8 cellular contexts compared by ENCODE assay signal in genomic region chr1:16675118-16675510, GRCh38. TPM values are rescaled to one million over a fixed set of nuclear protein-coding genes. Genes with fewer than 3 reads are reported as not detected.
DNase-seq lines count a peak whose midpoint lies in the region; ATAC-seq, FAIRE-seq and TF ChIP-seq lines count a peak whose summit lies in the region.
"Not testable (repeated sequence)": the region's sequence is repeated elsewhere in the genome, so short reads cannot be mapped to it uniquely, and the experiment has no call there.
"Had no signal": no experiment of that assay in that cellular context is flagged by ENCODE, and none has a peak within 500 bp of the region (broad histone marks: within the 10 kb centered on the region; RNA-seq: fewer than 3 reads in every experiment).

No MANE protein-coding gene starts in this region.

- FAIRE-seq in colon (lab: Jason Lieb, UNC) = peak; percentile 65
- FAIRE-seq in HepG2 (lab: Jason Lieb, UNC) = not testable (repeated sequence)
- FAIRE-seq in pancreas (lab: Jason Lieb, UNC) = peak; percentile 39

- H3K4me3 ChIP-seq in BLaER1 treated with 17β-estradiol and CSF1 and Interleukin-3, amounts not matched to agents 10 nM and 100 nM; HepG2 (replicated peaks in 1 of 3; ENCODE audit: insufficient read depth in 1 of 3, low read depth in 2 of 3, low read length in 3 of 3); pancreas: not testable (repeated sequence)

- H3K4me2 ChIP-seq in BLaER1 treated with 17β-estradiol and CSF1 and Interleukin-3, amounts not matched to agents 10 nM and 100 nM = peak overlapping the region in 6 of 11 experiments; percentile 32 to 53 (median 50); a peak in 7 of 22 replicates
- peak overlapping the region; percentile 12; the same call in 1 of the 2 replicates for H3K4me2 ChIP-seq in HepG2 (ENCODE audit: low read depth, low read length)

- not testable (repeated sequence) for H3K27ac ChIP-seq in BLaER1 treated with 17β-estradiol and CSF1 and Interleukin-3, amounts not matched to agents 10 nM and 100 nM; HepG2 (ENCODE audit: extremely low read length, insufficient read depth, low read length)
- peak overlapping the region in 1 of 4 donors; percentile 74 for H3K27ac ChIP-seq in pancreas

- peaks cover 0 to 17% (median 0%) of the 10 kb centered on the region in 11 experiments; a peak in 6 of 22 replicates for H4K20me1 ChIP-seq in BLaER1 treated with 17β-estradiol and CSF1 and Interleukin-3, amounts not matched to agents 10 nM and 100 nM
- not testable (repeated sequence) for H4K20me1 ChIP-seq in HepG2 (ENCODE audit: insufficient read depth, low read length)

- CTCF ChIA-PET in activated B cell treated with CpG ODN at 0.5 μM for 24 hours (lab: Charles Lee); HepG2 (lab: Yijun Ruan, JAX; ENCODE audit: low intra/inter-chr PET ratio, low total read pairs): not testable (repeated sequence)

- H3K27me3 Mint-ChIP-seq in activated B cell treated with CpG ODN at 0.5 μM for 24 hours = not testable (repeated sequence)
- peaks cover 26% of the 10 kb centered on the region for H3K27me3 Mint-ChIP-seq in stimulated activated memory B cell treated with anti-CD40 and anti-IgM and Interleukin-4, amounts not matched to agents 10 μg/mL and 1 μg/mL and 100 μg/mL, for 72 hours

- DNase-seq in activated B cell treated with CpG ODN at 0.5 μM for 24 hours; HepG2 (ENCODE audit: low spot score); pancreas: not testable (repeated sequence)

- H3K9me3 Mint-ChIP-seq in activated B cell treated with CpG ODN at 0.5 μM for 24 hours; stimulated activated memory B cell treated with anti-CD40 and anti-IgM and Interleukin-4, amounts not matched to agents 10 μg/mL and 1 μg/mL and 100 μg/mL, for 72 hours: not testable (repeated sequence)

- POLR2A ChIA-PET in activated B cell treated with CpG ODN at 0.5 μM for 24 hours (lab: Charles Lee) = interaction anchor here (0.7 kb wide), 1 partner anchor 229 kb away, joined by 4 read pairs; no protein-coding TSS in a partner anchor
- POLR2A ChIA-PET in HepG2 (lab: Yijun Ruan, JAX) = not testable (repeated sequence)

- not testable (repeated sequence) for H3K9me3 ChIP-seq in BLaER1 treated with 17β-estradiol and CSF1 and Interleukin-3, amounts not matched to agents 10 nM and 100 nM (replicated peaks in 1 of 11); HepG2 (ENCODE audit: low read length); pancreas

- not testable (repeated sequence) for H3K36me3 Mint-ChIP-seq in activated B cell treated with CpG ODN at 0.5 μM for 24 hours (ENCODE audit: low read depth); stimulated activated memory B cell treated with anti-CD40 and anti-IgM and Interleukin-4, amounts not matched to agents 10 μg/mL and 1 μg/mL and 100 μg/mL, for 72 hours

- not testable (repeated sequence) for BruUV-seq in HepG2 (replicated peaks; lab: Mats Ljungman, UMichigan)

- not testable (repeated sequence) for TF ChIP-seq CTCF in activated B cell treated with CpG ODN at 0.5 μM for 24 hours (IDR thresholded peaks at IDR 0.05); HepG2 (CRISPR knock-in tag; IDR thresholded peaks at IDR 0.05); pancreas (IDR thresholded peaks at IDR 0.05)

- H3K27me3 ChIP-seq in BLaER1 treated with 17β-estradiol and CSF1 and Interleukin-3, amounts not matched to agents 10 nM and 100 nM = peaks cover 27 to 38% (median 36%) of the 10 kb centered on the region in 11 experiments
- not testable (repeated sequence) for H3K27me3 ChIP-seq in HepG2 (ENCODE audit: control insufficient read depth in 1 of 2, insufficient read depth in 2 of 2, low read length in 2 of 2); pancreas

- 0% methylated on average over 1 of the region's 2 CpGs for WGBS in HepG2 (ENCODE audit: low lambda C conversion rate)
- WGBS in pancreas, 2 donors = no CpG with 5 or more reads among the region's 2 CpGs

- H3K4me3 Mint-ChIP-seq in activated B cell treated with CpG ODN at 0.5 μM for 24 hours = peak overlapping the region; percentile 66
- H3K4me3 Mint-ChIP-seq in stimulated activated memory B cell treated with anti-CD40 and anti-IgM and Interleukin-4, amounts not matched to agents 10 μg/mL and 1 μg/mL and 100 μg/mL, for 72 hours = not testable (repeated sequence)

- H3K36me3 ChIP-seq in BLaER1 treated with 17β-estradiol and CSF1 and Interleukin-3, amounts not matched to agents 10 nM and 100 nM; HepG2 (replicated peaks in 1 of 2; ENCODE audit: control insufficient read depth in 1 of 2, insufficient read depth in 2 of 2, low read length in 2 of 2); pancreas: not testable (repeated sequence)

- peak overlapping the region; percentile 84 for H3K27ac Mint-ChIP-seq in activated B cell treated with CpG ODN at 0.5 μM for 24 hours
- not testable (repeated sequence) for H3K27ac Mint-ChIP-seq in stimulated activated memory B cell treated with anti-CD40 and anti-IgM and Interleukin-4, amounts not matched to agents 10 μg/mL and 1 μg/mL and 100 μg/mL, for 72 hours

- TF ChIP-seq RAD21 in HepG2 (CRISPR knock-in tag; IDR thresholded peaks at IDR 0.05) = not testable (repeated sequence)

- not testable (repeated sequence) for H3K9ac ChIP-seq in BLaER1 treated with 17β-estradiol and CSF1 and Interleukin-3, amounts not matched to agents 10 nM and 100 nM; HepG2 (ENCODE audit: insufficient read depth, low read depth, low read length)

- not testable (repeated sequence) for TF ChIP-seq POLR2A in HepG2 (IDR thresholded peaks at IDR 0.05; ENCODE audit: insufficient read depth in 1 of 2, low read depth in 2 of 2, low read length in 2 of 2)

- H3K4me1 ChIP-seq in BLaER1 treated with 17β-estradiol and CSF1 and Interleukin-3, amounts not matched to agents 10 nM and 100 nM = peaks cover 20 to 29% (median 24%) of the 10 kb centered on the region in 10 experiments; a peak in 19 of 20 replicates
- H3K4me1 ChIP-seq in HepG2 (ENCODE audit: insufficient read depth, low read length) = peaks cover 22% of the 10 kb centered on the region
- not testable (repeated sequence) for H3K4me1 ChIP-seq in pancreas

- not testable (repeated sequence) for TF ChIP-seq EP300 in HepG2 (IDR thresholded peaks at IDR 0.05; ENCODE audit: low read depth in 2 of 2, low read length in 2 of 2); HepG2 (CRISPR knock-in tag; IDR thresholded peaks at IDR 0.05; ENCODE audit: borderline replicate concordance)

- peak; percentile 65 for ATAC-seq in activated B cell treated with CpG ODN at 0.5 μM for 24 hours (ENCODE audit: low read depth)
- not testable (repeated sequence) for ATAC-seq in HepG2, pancreas
- peak; percentile 57 for ATAC-seq in stimulated activated memory B cell treated with anti-CD40 and anti-IgM and Interleukin-4, amounts not matched to agents 10 μg/mL and 1 μg/mL and 100 μg/mL, for 72 hours

- peaks cover 26% of the 10 kb centered on the region for H3K4me1 Mint-ChIP-seq in activated B cell treated with CpG ODN at 0.5 μM for 24 hours
- H3K4me1 Mint-ChIP-seq in stimulated activated memory B cell treated with anti-CD40 and anti-IgM and Interleukin-4, amounts not matched to agents 10 μg/mL and 1 μg/mL and 100 μg/mL, for 72 hours = peaks cover 24% of the 10 kb centered on the region

- not testable (repeated sequence) for H2AFZ ChIP-seq in HepG2 (ENCODE audit: low read length)

- in situ Hi-C loops in HepG2 (cut with HindIII; ENCODE audit: extremely low pct_ligation_motif_present, low pct_unique_long_range_greater_than_20kb) = not testable (repeated sequence)

- intact Hi-C loops in activated B cell treated with CpG ODN at 0.5 μM for 24 hours (cut with micrococcal nuclease); HepG2 (cut with micrococcal nuclease; ENCODE audit: unreplicated experiment); pancreas (cut with DNase I): not testable (repeated sequence)

- H3K79me2 ChIP-seq in HepG2 (ENCODE audit: insufficient read depth, low read length) = not testable (repeated sequence)

RNA-seq across cellular contexts. Expression of gene RNU1-3, which starts 8.4 kb away (rescaled TPM):
- total RNA-seq in activated B cell treated with CpG ODN at 0.5 μM for 24 hours = 3,526 and 4,195 TPM in 2 replicates
- total RNA-seq in HepG2 (2016; rRNA removed; fragmentation: Illumina TruSeq; extraction: Trizol) = 859 and 11,018 TPM in 2 replicates
- total RNA-seq in HepG2 (2016; cell fraction: cytosol; rRNA removed; fragmentation: Illumina TruSeq; extraction: Trizol; ENCODE audit: low read depth) = 16,281 and 17,236 TPM in 2 replicates
- total RNA-seq in HepG2 (2016; cell fraction: insoluble cytoplasmic fraction; rRNA removed; fragmentation: Illumina TruSeq; extraction: Trizol) = 1,309 and 10,613 TPM in 2 replicates
- 2,848 and 3,475 TPM in 2 replicates for total RNA-seq in HepG2 (2016; cell fraction: membrane; rRNA removed; fragmentation: Illumina TruSeq; extraction: Trizol)
- 52,466 and 64,417 TPM in 2 replicates for total RNA-seq in HepG2 (2016; cell fraction: nucleus; rRNA removed; fragmentation: Illumina TruSeq; extraction: Trizol)
- under 0.01 TPM in 2 replicates for polyA plus RNA-seq in HepG2 (2011; rRNA removed)
- under 0.01 TPM in 2 replicates for polyA plus RNA-seq in HepG2 (2011; cell fraction: cytosol; rRNA removed)
- polyA plus RNA-seq in HepG2 (2011; cell fraction: nucleus; rRNA removed) = under 0.01 TPM in 2 replicates
- polyA plus RNA-seq in HepG2 (2012) = 59.2 and 78.2 TPM in 2 replicates
- 27.3 and 44.4 TPM in 2 replicates for polyA plus RNA-seq in HepG2 (2016; cell fraction: cytosol; fragmentation: Illumina TruSeq; extraction: Trizol; ENCODE audit: low read depth)
- polyA plus RNA-seq in HepG2 (2016; cell fraction: insoluble cytoplasmic fraction; fragmentation: Illumina TruSeq; extraction: Trizol; ENCODE audit: low read depth) = not detected in 2 replicates
- not detected in 2 replicates for polyA plus RNA-seq in HepG2 (2016; cell fraction: membrane; fragmentation: Illumina TruSeq; extraction: Trizol; ENCODE audit: low read depth)
- 32.8 TPM in 1 of 2 replicates, not detected in the other for polyA plus RNA-seq in HepG2 (2016; cell fraction: nucleus; fragmentation: Illumina TruSeq; extraction: Trizol; ENCODE audit: insufficient read depth, low read depth)
- polyA minus RNA-seq in HepG2 (2011; rRNA and poly(A)+ RNA removed; ENCODE audit: low replicate concordance) = 12,820 and 15,604 TPM in 2 replicates
- polyA minus RNA-seq in HepG2 (2011; cell fraction: cytosol; rRNA and poly(A)+ RNA removed) = 90,102 and 105,040 TPM in 2 replicates
- polyA minus RNA-seq in HepG2 (2011; cell fraction: nucleus; rRNA and poly(A)+ RNA removed) = 42,574 and 58,030 TPM in 2 replicates
- total RNA-seq in pancreas = 1,000 to 10,000 TPM in 4 of 6 donors, 100 to 1,000 TPM in 2; 687 to 5,169 (median 2,340) TPM
- not detected for polyA plus RNA-seq in pancreas
- total RNA-seq: GM23248 had no signal
- polyA plus RNA-seq: BJ, GM23248 had no signal
